Comparison of ENCODE assay signal across 8 cellular contexts in the genomic region with DNA sequence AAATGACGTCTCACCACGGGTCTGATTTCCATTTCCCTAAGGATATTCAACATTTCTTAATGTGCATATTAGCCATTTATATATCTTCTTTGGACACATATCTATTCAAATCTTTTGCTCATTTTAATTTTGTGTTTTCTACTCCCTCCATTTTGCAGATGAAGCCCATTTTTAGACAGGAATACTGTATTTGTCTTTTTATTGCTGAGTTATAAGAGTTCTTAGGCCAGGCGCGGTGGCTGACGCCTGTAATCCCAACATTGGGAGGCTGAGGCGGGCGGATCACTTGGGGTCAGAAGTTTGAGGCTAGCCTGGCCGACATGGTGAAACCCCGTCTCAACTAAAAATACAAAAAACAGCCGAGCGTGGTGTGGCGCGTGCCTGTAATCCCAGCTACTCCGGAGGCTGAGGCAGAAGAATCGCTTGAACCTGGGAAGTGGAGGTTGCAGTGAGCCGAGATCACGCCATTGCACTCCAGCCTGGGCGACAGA. TPM values are rescaled to one million over a fixed set of nuclear protein-coding genes. Genes with fewer than 3 reads are reported as not detected.
DNase-seq lines count a peak whose midpoint lies in the region; ATAC-seq and TF ChIP-seq lines count a peak whose summit lies in the region.
"Not testable (repeated sequence)": the region's sequence is repeated elsewhere in the genome, so short reads cannot be mapped to it uniquely, and the experiment has no call there.

No MANE protein-coding gene starts in this region.

- peak; percentile 15 for ATAC-seq in HG03159 (IDR thresholded peaks at IDR 0.05; ENCODE audit: unreplicated experiment)
- not testable (repeated sequence) for ATAC-seq in left colon

- H3K9me3 Mint-ChIP-seq in endothelial cell (ENCODE audit: unreplicated experiment); progenitor cell of endocrine pancreas (ENCODE audit: low read depth): not testable (repeated sequence)

- 13% methylated on average over 18 of the region's 18 CpGs for WGBS in urinary bladder

- H3K4me3 Mint-ChIP-seq in endothelial cell (ENCODE audit: unreplicated experiment) = peak overlapping the region; percentile 98
- peak overlapping the region; percentile 81 for H3K4me3 Mint-ChIP-seq in progenitor cell of endocrine pancreas (ENCODE audit: low read depth)

- H3K27me3 Mint-ChIP-seq in endothelial cell (ENCODE audit: unreplicated experiment); progenitor cell of endocrine pancreas: not testable (repeated sequence)

- intact Hi-C loops in left colon (cut with DNase I, micrococcal nuclease) = not testable (repeated sequence)

- H3K4me1 ChIP-seq in Peyer's patch = peaks cover 3 to 26% (median 13%) of the 10 kb centered on the region in 4 donors
- H3K4me1 ChIP-seq in urinary bladder (ENCODE audit: insufficient read depth) = not testable (repeated sequence)

- not testable (repeated sequence) for DNase-seq in GM06990 (ENCODE audit: extremely low read depth, insufficient read length); endothelial cell (ENCODE audit: low spot score); progenitor cell of endocrine pancreas (ENCODE audit: low spot score, unreplicated experiment)
- DNase-seq in Peyer's patch (peak in 2 of 3 donors; percentile 50 to 52), left colon (peak; percentile 28 to 41)
- DNase-seq in activated naive CD4-positive, alpha-beta T cell treated with Interleukin-2 at 50 U/mL for 16 hours = peak; percentile 17

- TF ChIP-seq CTCF in GM06990 (IDR thresholded peaks at IDR 0.05; ENCODE audit: insufficient read depth, low read length, poor library complexity, severe bottlenecking); Peyer's patch (IDR thresholded peaks at IDR 0.05); endothelial cell (IDR thresholded peaks at IDR 0.05; ENCODE audit: unreplicated experiment); progenitor cell of endocrine pancreas (IDR thresholded peaks at IDR 0.05; ENCODE audit: unreplicated experiment): not testable (repeated sequence)

- H3K27ac Mint-ChIP-seq in endothelial cell (ENCODE audit: unreplicated experiment) = peak overlapping the region; percentile 95
- H3K27ac Mint-ChIP-seq in progenitor cell of endocrine pancreas = peak overlapping the region; percentile 94

- H3K4me1 Mint-ChIP-seq in endothelial cell (ENCODE audit: unreplicated experiment) (peaks cover 18% of the 10 kb centered on the region), progenitor cell of endocrine pancreas (ENCODE audit: low read depth) (peaks cover 27% of the 10 kb centered on the region)

- H3K9me3 ChIP-seq in Peyer's patch = not testable (repeated sequence)

- not testable (repeated sequence) for H3K27me3 ChIP-seq in GM06990 (replicated peaks; ENCODE audit: control insufficient read depth, insufficient read depth, low read length); Peyer's patch

- not testable (repeated sequence) for H3K36me3 Mint-ChIP-seq in endothelial cell (ENCODE audit: low read depth, unreplicated experiment); progenitor cell of endocrine pancreas (ENCODE audit: insufficient read depth)

- H3K27ac ChIP-seq in Peyer's patch (peak overlapping the region; percentile 95 to 99 (median 98)), urinary bladder (ENCODE audit: low read depth) (peak overlapping the region; percentile 38)

- H3K4me3 ChIP-seq in GM06990 (replicated peaks; ENCODE audit: low read depth, low read length) (peak overlapping the region; percentile 98), Peyer's patch (peak overlapping the region; percentile 89 to 99 (median 94)), urinary bladder (ENCODE audit: low read depth, low read length) (peak overlapping the region; percentile 99)

- not testable (repeated sequence) for TF ChIP-seq POLR2A in Peyer's patch (IDR thresholded peaks at IDR 0.05)

- not testable (repeated sequence) for H3K36me3 ChIP-seq in GM06990 (ENCODE audit: control insufficient read depth, insufficient read depth, low read length); Peyer's patch; urinary bladder (ENCODE audit: insufficient read depth)

RNA-seq across cellular contexts. Expression of a gene that starts 0.6 kb away (rescaled TPM):
- total RNA-seq in Peyer's patch (100 to 1,000 TPM in 2 of 4 donors, 10 to 100 TPM in 2; 54.5 to 116 (median 91.0) TPM), endothelial cell (ENCODE audit: unreplicated experiment) (145 TPM), left colon (100 to 1,000 TPM; 133 to 145 TPM), progenitor cell of endocrine pancreas (112 TPM in 2 replicates), urinary bladder (141 TPM)
- 90.2 TPM for polyA plus RNA-seq in urinary bladder

RNA-seq across cellular contexts. Expression of a gene that starts 5.9 kb away (rescaled TPM):
- 10 to 100 TPM; 12.5 to 32.2 (median 14.4) TPM for total RNA-seq in Peyer's patch
- 19.7 TPM for total RNA-seq in endothelial cell (ENCODE audit: unreplicated experiment)
- 1 to 10 TPM; 6.4 to 10.0 TPM for total RNA-seq in left colon
- 23.5 and 23.7 TPM in 2 replicates for total RNA-seq in progenitor cell of endocrine pancreas
- 26.1 TPM for total RNA-seq in urinary bladder
- 25.1 TPM for polyA plus RNA-seq in urinary bladder

RNA-seq across cellular contexts. Expression of a gene that starts 35.8 kb away (rescaled TPM):
- total RNA-seq in Peyer's patch (100 to 1,000 TPM in 2 of 4 donors, 10 to 100 TPM in 2; 32.4 to 380 (median 93.8) TPM), endothelial cell (ENCODE audit: unreplicated experiment) (45.4 TPM), left colon (10 to 100 TPM; 70.3 to 74.1 TPM), progenitor cell of endocrine pancreas (106 and 110 TPM in 2 replicates), urinary bladder (54.0 TPM)
- 112 TPM for polyA plus RNA-seq in urinary bladder

RNA-seq across cellular contexts. Expression of a gene that starts 40.6 kb away (rescaled TPM):
- total RNA-seq in Peyer's patch = 100 to 1,000 TPM in 3 of 4 donors, 10 to 100 TPM in 1; 48.7 to 263 (median 204) TPM
- total RNA-seq in endothelial cell (ENCODE audit: unreplicated experiment) = 16.1 TPM
- total RNA-seq in left colon = 1 to 10 TPM; 6.2 to 9.3 TPM
- total RNA-seq in progenitor cell of endocrine pancreas = 53.5 and 59.5 TPM in 2 replicates
- total RNA-seq in urinary bladder = 14.1 TPM
- 23.9 TPM for polyA plus RNA-seq in urinary bladder

RNA-seq across cellular contexts. Expression of a gene that starts 44.4 kb away (rescaled TPM):
- 10 to 100 TPM in 3 of 4 donors, 1 to 10 TPM in 1; 5.8 to 68.4 (median 37.5) TPM for total RNA-seq in Peyer's patch
- total RNA-seq in endothelial cell (ENCODE audit: unreplicated experiment) = 0.56 TPM
- under 1 TPM; 0.58 to 0.98 TPM for total RNA-seq in left colon
- total RNA-seq in progenitor cell of endocrine pancreas = 2.2 and 3.3 TPM in 2 replicates
- not detected for total RNA-seq in urinary bladder
- polyA plus RNA-seq in urinary bladder = 0.49 TPM
